1 cellular context compared by ENCODE assay signal in genomic region chr17:32445976-32446375, GRCh38.
TF ChIP-seq lines count a peak whose summit lies in the region.

No MANE protein-coding gene starts in this region.

TF ChIP-seq in SK-N-SH treated with all-trans-retinoic acid at 6 μM for 48 hours, 23 proteins besides CTCF, POLR2A, EP300 and RAD21 (continued from another document):
- TF ChIP-seq CREB5 (CRISPR knock-in tag; IDR thresholded peaks at IDR 0.05; ENCODE audit: low read depth) (no peak), ZNF8 (CRISPR knock-in tag; IDR thresholded peaks at IDR 0.05) (no peak), ARNTL (CRISPR knock-in tag; IDR thresholded peaks at IDR 0.05; ENCODE audit: borderline replicate concordance, low read depth) (no peak)
- TF ChIP-seq, protein P1, sequence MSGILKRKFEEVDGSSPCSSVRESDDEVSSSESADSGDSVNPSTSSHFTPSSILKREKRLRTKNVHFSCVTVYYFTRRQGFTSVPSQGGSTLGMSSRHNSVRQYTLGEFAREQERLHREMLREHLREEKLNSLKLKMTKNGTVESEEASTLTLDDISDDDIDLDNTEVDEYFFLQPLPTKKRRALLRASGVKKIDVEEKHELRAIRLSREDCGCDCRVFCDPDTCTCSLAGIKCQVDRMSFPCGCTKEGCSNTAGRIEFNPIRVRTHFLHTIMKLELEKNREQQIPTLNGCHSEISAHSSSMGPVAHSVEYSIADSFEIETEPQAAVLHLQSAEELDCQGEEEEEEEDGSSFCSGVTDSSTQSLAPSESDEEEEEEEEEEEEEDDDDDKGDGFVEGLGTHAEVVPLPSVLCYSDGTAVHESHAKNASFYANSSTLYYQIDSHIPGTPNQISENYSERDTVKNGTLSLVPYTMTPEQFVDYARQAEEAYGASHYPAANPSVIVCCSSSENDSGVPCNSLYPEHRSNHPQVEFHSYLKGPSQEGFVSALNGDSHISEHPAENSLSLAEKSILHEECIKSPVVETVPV (CRISPR knock-in tag; IDR thresholded peaks at IDR 0.05), result no peak
